Comparison of ENCODE assay signal across 37 cellular contexts in genomic region chr2:150355440-150355839, GRCh38.
"Had no signal": no experiment of that assay in that cellular context is flagged by ENCODE, and none has a peak within 500 bp of the region (broad histone marks: within the 10 kb centered on the region; RNA-seq: fewer than 3 reads in every experiment).

No MANE protein-coding gene starts in this region.

- H3K4me3 Mint-ChIP-seq: activated CD4-positive, alpha-beta memory T cell treated with anti-CD3 and anti-CD28 coated beads, Interleukin-2, amount 10 ng/mL, durations not matched to agents 7 days and 5 days; activated CD4-positive, alpha-beta T cell treated with anti-CD3 and anti-CD28 coated beads for 36 hours; activated CD4-positive, alpha-beta T cell treated with anti-CD3 and anti-CD28 coated beads, Interleukin-2, amount 10 ng/mL, durations not matched to agents 7 days and 5 days; activated CD8-positive, alpha-beta memory T cell treated with anti-CD3 and anti-CD28 coated beads, Interleukin-2, amount 10 ng/mL, durations not matched to agents 7 days and 5 days; activated CD8-positive, alpha-beta T cell treated with anti-CD3 and anti-CD28 coated beads, Interleukin-2, amount 10 ng/mL, durations not matched to agents 7 days and 5 days; activated naive CD4-positive, alpha-beta T cell treated with anti-CD3 and anti-CD28 coated beads for 36 hours; activated naive CD8-positive, alpha-beta T cell treated with anti-CD3 and anti-CD28 coated beads for 36 hours; activated T-cell treated with anti-CD3 and anti-CD28 coated beads, Interleukin-2, amount 50 U/mL, for 4 hours; activated T-cell treated with anti-CD3 and anti-CD28 coated beads, Interleukin-2, amount 50 U/mL, for 72 hours; activated T-helper 1 cell treated with anti-CD3 and anti-CD28 coated beads, Interleukin-12 subunit alpha, Interleukin-12 subunit beta, Interleukin-2, Interleukin-4 antibody, amounts not matched to agents 30 ng/mL and 10 ng/mL and 1 ng/mL, durations not matched to agents 14 hours and 24 hours and 36 hours; activated T-helper 17 cell treated with anti-CD3 and anti-CD28 coated beads, Interleukin-2, amount 50 U/mL, for 72 hours; brain; T-helper 1 cell treated with Interleukin-12 subunit alpha and Interleukin-12 subunit beta and Interleukin-4 antibody, amounts not matched to agents 30 μg/mL and 1 μg/mL, for 36 hours; T-helper 2 cell treated with Interferon-gamma antibody and Interleukin-4, amounts not matched to agents 5 μg/mL and 100 μg/mL, for 36 hours; WTC11 had no signal

- H3K9me3 ChIP-seq: adrenal gland had no signal

- H3K27me3 ChIP-seq: adrenal gland, cardiac muscle cell had no signal

- H3K4me1 Mint-ChIP-seq: activated CD4-positive, alpha-beta memory T cell treated with anti-CD3 and anti-CD28 coated beads, Interleukin-2, amount 10 ng/mL, durations not matched to agents 7 days and 5 days; activated CD4-positive, alpha-beta T cell treated with anti-CD3 and anti-CD28 coated beads for 36 hours; activated CD4-positive, alpha-beta T cell treated with anti-CD3 and anti-CD28 coated beads, Interleukin-2, amount 10 ng/mL, durations not matched to agents 7 days and 5 days; activated CD8-positive, alpha-beta memory T cell treated with anti-CD3 and anti-CD28 coated beads, Interleukin-2, amount 10 ng/mL, durations not matched to agents 7 days and 5 days; activated naive CD8-positive, alpha-beta T cell treated with anti-CD3 and anti-CD28 coated beads for 36 hours; activated T-helper 17 cell treated with anti-CD3 and anti-CD28 coated beads, Interleukin-2, amount 50 U/mL, for 72 hours had no signal

- DNase-seq: activated CD4-positive, alpha-beta memory T cell treated with anti-CD3 and anti-CD28 coated beads, Interleukin-2, amount 10 ng/mL, durations not matched to agents 7 days and 5 days; activated CD4-positive, alpha-beta T cell treated with anti-CD3 and anti-CD28 coated beads for 1 hour; activated CD4-positive, alpha-beta T cell treated with anti-CD3 and anti-CD28 coated beads for 36 hours; activated CD4-positive, alpha-beta T cell treated with anti-CD3 and anti-CD28 coated beads for 48 hours; activated CD4-positive, alpha-beta T cell treated with anti-CD3 and anti-CD28 coated beads, Interleukin-2, amount 10 ng/mL, durations not matched to agents 7 days and 5 days; activated CD4-positive, alpha-beta T cell treated with anti-CD3 and anti-CD28 coated beads, Interleukin-2, amount 50 U/mL, for 48 hours; activated CD4-positive, CD25-positive, alpha-beta regulatory T cell; activated CD8-positive, alpha-beta memory T cell treated with anti-CD3 and anti-CD28 coated beads for 24 hours; activated CD8-positive, alpha-beta memory T cell treated with anti-CD3 and anti-CD28 coated beads, Interleukin-2, amount 10 ng/mL, durations not matched to agents 7 days and 5 days; activated CD8-positive, alpha-beta memory T cell treated with anti-CD3 and anti-CD28 coated beads, Interleukin-2, amount 50 U/mL, for 48 hours; activated CD8-positive, alpha-beta T cell treated with anti-CD3 and anti-CD28 coated beads, Interleukin-2, amount 10 ng/mL, durations not matched to agents 7 days and 5 days; activated effector memory CD4-positive, alpha-beta T cell treated with anti-CD3 and anti-CD28 coated beads, Interleukin-2, amount 50 U/mL, for 16 hours; activated gamma-delta T cell treated with Interleukin-2 at 50 U/mL for 16 hours; activated naive CD4-positive, alpha-beta T cell; activated naive CD4-positive, alpha-beta T cell treated with anti-CD3 and anti-CD28 coated beads for 36 hours; activated naive CD4-positive, alpha-beta T cell treated with anti-CD3 and anti-CD28 coated beads, Interleukin-2, amount 50 U/mL, for 16 hours; activated naive CD8-positive, alpha-beta T cell treated with anti-CD3 and anti-CD28 coated beads for 36 hours; activated T-cell treated with anti-CD3 and anti-CD28 coated beads, Interleukin-2, amount 50 U/mL, for 4 hours; activated T-cell treated with anti-CD3 and anti-CD28 coated beads, Interleukin-2, amount 50 U/mL, for 72 hours; adrenal gland; amniotic stem cell; aorta; caudate nucleus; SW 1271; T-helper 1 cell; T-helper 2 cell; T-helper 9 cell; WERI-Rb-1 had no signal

- ATAC-seq: activated CD4-positive, alpha-beta T cell treated with anti-CD3 and anti-CD28 coated beads for 36 hours; activated CD4-positive, CD25-positive, alpha-beta regulatory T cell treated with anti-CD3 and anti-CD28 coated beads, Interleukin-2, amount 50 U/mL, for 24 hours; activated CD8-positive, alpha-beta memory T cell treated with anti-CD3 and anti-CD28 coated beads, Interleukin-2, amount 10 ng/mL, durations not matched to agents 7 days and 5 days; activated CD8-positive, alpha-beta T cell treated with anti-CD3 and anti-CD28 coated beads, Interleukin-2, amount 10 ng/mL, durations not matched to agents 7 days and 5 days; activated naive CD4-positive, alpha-beta T cell treated with anti-CD3 and anti-CD28 coated beads, Interleukin-2, amount 50 U/mL, for 72 hours; activated T-cell treated with anti-CD3 and anti-CD28 coated beads, Interleukin-2, amount 50 U/mL, for 4 hours; activated T-cell treated with anti-CD3 and anti-CD28 coated beads, Interleukin-2, amount 50 U/mL, for 72 hours; activated T-helper 17 cell treated with anti-CD3 and anti-CD28 coated beads, Interleukin-2, amount 50 U/mL, for 72 hours; WTC11 had no signal

- H3K36me3 ChIP-seq: adrenal gland, cardiac muscle cell, WERI-Rb-1 had no signal

- H3K9me3 Mint-ChIP-seq: T-helper 1 cell treated with Interleukin-12 subunit alpha and Interleukin-12 subunit beta and Interleukin-4 antibody, amounts not matched to agents 30 μg/mL and 1 μg/mL, for 36 hours; T-helper 2 cell treated with Interferon-gamma antibody and Interleukin-4, amounts not matched to agents 5 μg/mL and 100 μg/mL, for 36 hours had no signal

- H3K27ac ChIP-seq: adrenal gland, cardiac muscle cell, WERI-Rb-1 had no signal

- H3K4me3 ChIP-seq: adrenal gland, cardiac muscle cell had no signal

- H3K4me1 ChIP-seq: adrenal gland had no signal

- H3K27ac Mint-ChIP-seq: activated CD4-positive, alpha-beta memory T cell treated with anti-CD3 and anti-CD28 coated beads, Interleukin-2, amount 10 ng/mL, durations not matched to agents 7 days and 5 days; activated CD4-positive, alpha-beta T cell treated with anti-CD3 and anti-CD28 coated beads for 36 hours; activated CD4-positive, alpha-beta T cell treated with anti-CD3 and anti-CD28 coated beads, Interleukin-2, amount 10 ng/mL, durations not matched to agents 7 days and 5 days; activated CD8-positive, alpha-beta memory T cell treated with anti-CD3 and anti-CD28 coated beads, Interleukin-2, amount 10 ng/mL, durations not matched to agents 7 days and 5 days; activated CD8-positive, alpha-beta T cell treated with anti-CD3 and anti-CD28 coated beads, Interleukin-2, amount 10 ng/mL, durations not matched to agents 7 days and 5 days; activated naive CD4-positive, alpha-beta T cell treated with anti-CD3 and anti-CD28 coated beads for 36 hours; activated naive CD4-positive, alpha-beta T cell treated with anti-CD3 and anti-CD28 coated beads, Interleukin-2, amount 50 U/mL, for 72 hours; activated naive CD8-positive, alpha-beta T cell treated with anti-CD3 and anti-CD28 coated beads for 36 hours; activated T-cell treated with anti-CD3 and anti-CD28 coated beads, Interleukin-2, amount 50 U/mL, for 72 hours; activated T-helper 1 cell treated with anti-CD3 and anti-CD28 coated beads, Interleukin-12 subunit alpha, Interleukin-12 subunit beta, Interleukin-2, Interleukin-4 antibody, amounts not matched to agents 30 ng/mL and 10 ng/mL and 1 ng/mL, durations not matched to agents 14 hours and 24 hours and 36 hours; activated T-helper 17 cell treated with anti-CD3 and anti-CD28 coated beads, Interleukin-2, amount 50 U/mL, for 72 hours; brain; T-helper 1 cell treated with Interleukin-12 subunit alpha and Interleukin-12 subunit beta and Interleukin-4 antibody, amounts not matched to agents 30 μg/mL and 1 μg/mL, for 36 hours; T-helper 2 cell treated with Interferon-gamma antibody and Interleukin-4, amounts not matched to agents 5 μg/mL and 100 μg/mL, for 36 hours; WTC11 had no signal

- H3K27me3 Mint-ChIP-seq: activated CD4-positive, alpha-beta memory T cell treated with anti-CD3 and anti-CD28 coated beads, Interleukin-2, amount 10 ng/mL, durations not matched to agents 7 days and 5 days; activated CD4-positive, alpha-beta T cell treated with anti-CD3 and anti-CD28 coated beads for 36 hours; activated CD4-positive, alpha-beta T cell treated with anti-CD3 and anti-CD28 coated beads, Interleukin-2, amount 10 ng/mL, durations not matched to agents 7 days and 5 days; activated CD8-positive, alpha-beta memory T cell treated with anti-CD3 and anti-CD28 coated beads, Interleukin-2, amount 10 ng/mL, durations not matched to agents 7 days and 5 days; activated naive CD8-positive, alpha-beta T cell treated with anti-CD3 and anti-CD28 coated beads for 36 hours; activated T-helper 17 cell treated with anti-CD3 and anti-CD28 coated beads, Interleukin-2, amount 50 U/mL, for 72 hours; brain had no signal

- H3K36me3 Mint-ChIP-seq: activated CD8-positive, alpha-beta memory T cell treated with anti-CD3 and anti-CD28 coated beads, Interleukin-2, amount 10 ng/mL, durations not matched to agents 7 days and 5 days; activated naive CD8-positive, alpha-beta T cell treated with anti-CD3 and anti-CD28 coated beads for 36 hours; brain; WTC11 had no signal
